18 cellular contexts compared by ENCODE assay signal in genomic region chr1:32983039-32983438, GRCh38. TPM values are rescaled to one million over a fixed set of nuclear protein-coding genes. Genes with fewer than 3 reads are reported as not detected.
A peak's percentile ranks its signal among the peaks of the same experiment; 100 is the strongest.
DNase-seq lines count a peak whose midpoint lies in the region; ATAC-seq and TF ChIP-seq lines count a peak whose summit lies in the region.
"Had no signal": no experiment of that assay in that cellular context is flagged by ENCODE, and none has a peak within 500 bp of the region (broad histone marks: within the 10 kb centered on the region; RNA-seq: fewer than 3 reads in every experiment).

No MANE protein-coding gene starts in this region.

- H3K4me3 Mint-ChIP-seq in stimulated activated naive CD8-positive, alpha-beta T cell treated with anti-CD3 and anti-CD28 coated beads, Interleukin-15, Interleukin-2, amounts not matched to agents 100 ng/mL and 50 ng/mL, for 24 hours = no peak overlapping the region
- no peak overlapping the region for H3K4me3 Mint-ChIP-seq in effector memory CD8-positive, alpha-beta T cell
- H3K4me3 Mint-ChIP-seq in stimulated activated naive B cell treated with anti-CD40 and anti-IgM and Interleukin-4, amounts not matched to agents 10 μg/mL and 1 μg/mL and 100 μg/mL, for 72 hours = no peak overlapping the region
- H3K4me3 Mint-ChIP-seq in WTC11 = no peak overlapping the region

- no peak for ATAC-seq in stimulated activated naive CD8-positive, alpha-beta T cell treated with anti-CD3 and anti-CD28 coated beads, Interleukin-15, Interleukin-2, amounts not matched to agents 100 U/mL and 50 U/mL, for 24 hours
- ATAC-seq in effector memory CD8-positive, alpha-beta T cell (replicated peaks) = no peak
- no peak for ATAC-seq in stimulated activated naive B cell treated with anti-CD40 and anti-IgM and Interleukin-4, amounts not matched to agents 10 μg/mL and 1 μg/mL and 100 μg/mL, for 72 hours (replicated peaks)
- ATAC-seq in WTC11 = no peak
- ATAC-seq: HCT116, SK-N-SH treated with all-trans-retinoic acid at 6 μM for 48 hours had no signal

- TF ChIP-seq CTCF in RWPE1 (conservative IDR thresholded peaks at IDR 0.05; ENCODE audit: low read depth) (no peak), WTC11 (IDR thresholded peaks at IDR 0.05) (no peak)

- H3K27ac ChIP-seq in RWPE1 = peak overlapping the region; percentile 27
- H3K27ac ChIP-seq: ovary, right atrium auricular region had no signal

- H3K4me1 Mint-ChIP-seq in stimulated activated naive CD8-positive, alpha-beta T cell treated with anti-CD3 and anti-CD28 coated beads, Interleukin-15, Interleukin-2, amounts not matched to agents 100 ng/mL and 50 ng/mL, for 24 hours (ENCODE audit: low read depth) = peaks cover 66% of the 10 kb centered on the region
- H3K4me1 Mint-ChIP-seq in effector memory CD8-positive, alpha-beta T cell (ENCODE audit: low read depth in 2 of 2) = peaks cover 19 to 22% of the 10 kb centered on the region in 2 donors
- peaks cover 53 to 77% of the 10 kb centered on the region in 2 donors for H3K4me1 Mint-ChIP-seq in stimulated activated naive B cell treated with anti-CD40 and anti-IgM and Interleukin-4, amounts not matched to agents 10 μg/mL and 1 μg/mL and 100 μg/mL, for 72 hours
- peaks cover 52% of the 10 kb centered on the region for H3K4me1 Mint-ChIP-seq in WTC11

- POLR2A ChIA-PET in RWPE1 (lab: Yijun Ruan, JAX; ENCODE audit: low non-redundant PET) (no interaction called here), WTC11 (lab: Charles Lee) (no interaction called here)

- H3K36me3 Mint-ChIP-seq in stimulated activated naive CD8-positive, alpha-beta T cell treated with anti-CD3 and anti-CD28 coated beads, Interleukin-15, Interleukin-2, amounts not matched to agents 100 ng/mL and 50 ng/mL, for 24 hours (ENCODE audit: low read depth) = no peaks in the 10 kb centered on the region
- H3K36me3 Mint-ChIP-seq in effector memory CD8-positive, alpha-beta T cell (ENCODE audit: insufficient read depth) = peaks cover 4% of the 10 kb centered on the region
- peaks cover 0 to 3% of the 10 kb centered on the region in 2 donors for H3K36me3 Mint-ChIP-seq in stimulated activated naive B cell treated with anti-CD40 and anti-IgM and Interleukin-4, amounts not matched to agents 10 μg/mL and 1 μg/mL and 100 μg/mL, for 72 hours
- no peaks in the 10 kb centered on the region for H3K36me3 Mint-ChIP-seq in WTC11

- intact Hi-C loops in head of caudate nucleus (cut with DNase I) = no loop called here

- CTCF ChIA-PET in RWPE1 (lab: Yijun Ruan, JAX) (interaction anchor here (0.7 kb wide), 1 partner anchor 463 kb away, joined by 3 read pairs; no protein-coding TSS in a partner anchor), WTC11 (lab: Charles Lee) (interaction anchor here (1.8 kb wide), 1 partner anchor 18 kb away, joined by 6 read pairs; no protein-coding TSS in a partner anchor)

- no peaks in the 10 kb centered on the region for H3K27me3 Mint-ChIP-seq in stimulated activated naive CD8-positive, alpha-beta T cell treated with anti-CD3 and anti-CD28 coated beads, Interleukin-15, Interleukin-2, amounts not matched to agents 100 ng/mL and 50 ng/mL, for 24 hours
- no peaks in the 10 kb centered on the region for H3K27me3 Mint-ChIP-seq in effector memory CD8-positive, alpha-beta T cell
- no peaks in the 10 kb centered on the region for H3K27me3 Mint-ChIP-seq in stimulated activated naive B cell treated with anti-CD40 and anti-IgM and Interleukin-4, amounts not matched to agents 10 μg/mL and 1 μg/mL and 100 μg/mL, for 72 hours
- H3K27me3 Mint-ChIP-seq in WTC11 (ENCODE audit: low read depth) = peaks cover 3% of the 10 kb centered on the region; the same call in 1 of the 2 replicates

- no peak for DNase-seq in stimulated activated naive CD8-positive, alpha-beta T cell treated with anti-CD3 and anti-CD28 coated beads, Interleukin-15, Interleukin-2, amounts not matched to agents 100 U/mL and 50 U/mL, for 24 hours
- DNase-seq in RWPE1 (ENCODE audit: low spot score) = no peak
- no peak for DNase-seq in effector memory CD8-positive, alpha-beta T cell
- DNase-seq in stimulated activated naive B cell treated with anti-CD40 and anti-IgM and Interleukin-4, amounts not matched to agents 10 μg/mL and 1 μg/mL and 100 μg/mL, for 72 hours = no peak
- no peak for DNase-seq in WTC11 (ENCODE audit: low spot score)
- no peak for DNase-seq in SKM-1 (lab: John Stamatoyannopoulos, UW; ENCODE audit: unreplicated experiment)
- DNase-seq in head of caudate nucleus = no peak
- DNase-seq: hippocampal formation; Kasumi-1; NCI-H1048; NCI-H2029 treated with DMSO at 0.1 percent for 48 hours; NCI-H446 treated with DMSO at 0.1 percent for 48 hours; ovary; stimulated activated CD4-positive, alpha-beta T cell treated with anti-CD3 and anti-CD28 coated beads, Interleukin-4, amount 100 ng/mL, for 4 hours had no signal

- peak overlapping the region; percentile 4 for H3K27ac Mint-ChIP-seq in stimulated activated naive CD8-positive, alpha-beta T cell treated with anti-CD3 and anti-CD28 coated beads, Interleukin-15, Interleukin-2, amounts not matched to agents 100 ng/mL and 50 ng/mL, for 24 hours
- peak overlapping the region; percentile 38 to 76 for H3K27ac Mint-ChIP-seq in effector memory CD8-positive, alpha-beta T cell
- H3K27ac Mint-ChIP-seq in stimulated activated naive B cell treated with anti-CD40 and anti-IgM and Interleukin-4, amounts not matched to agents 10 μg/mL and 1 μg/mL and 100 μg/mL, for 72 hours = peak overlapping the region; percentile 86
- no peak overlapping the region for H3K27ac Mint-ChIP-seq in WTC11

- H3K9me3 Mint-ChIP-seq in stimulated activated naive CD8-positive, alpha-beta T cell treated with anti-CD3 and anti-CD28 coated beads, Interleukin-15, Interleukin-2, amounts not matched to agents 100 ng/mL and 50 ng/mL, for 24 hours = peaks cover 4% of the 10 kb centered on the region
- H3K9me3 Mint-ChIP-seq in effector memory CD8-positive, alpha-beta T cell = no peaks in the 10 kb centered on the region
- H3K9me3 Mint-ChIP-seq in stimulated activated naive B cell treated with anti-CD40 and anti-IgM and Interleukin-4, amounts not matched to agents 10 μg/mL and 1 μg/mL and 100 μg/mL, for 72 hours = no peaks in the 10 kb centered on the region
- H3K9me3 Mint-ChIP-seq in WTC11 = no peaks in the 10 kb centered on the region

TF ChIP-seq in WTC11, 78 proteins besides CTCF, POLR2A, EP300 and RAD21 (continues in another document):
- TF ChIP-seq, protein P1, sequence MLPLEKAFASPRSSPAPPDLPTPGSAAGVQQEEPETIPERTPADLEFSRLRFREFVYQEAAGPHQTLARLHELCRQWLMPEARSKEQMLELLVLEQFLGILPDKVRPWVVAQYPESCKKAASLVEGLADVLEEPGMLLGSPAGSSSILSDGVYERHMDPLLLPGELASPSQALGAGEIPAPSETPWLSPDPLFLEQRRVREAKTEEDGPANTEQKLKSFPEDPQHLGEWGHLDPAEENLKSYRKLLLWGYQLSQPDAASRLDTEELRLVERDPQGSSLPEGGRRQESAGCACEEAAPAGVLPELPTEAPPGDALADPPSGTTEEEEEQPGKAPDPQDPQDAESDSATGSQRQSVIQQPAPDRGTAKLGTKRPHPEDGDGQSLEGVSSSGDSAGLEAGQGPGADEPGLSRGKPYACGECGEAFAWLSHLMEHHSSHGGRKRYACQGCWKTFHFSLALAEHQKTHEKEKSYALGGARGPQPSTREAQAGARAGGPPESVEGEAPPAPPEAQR (CRISPR knock-in tag; IDR thresholded peaks at IDR 0.05) = no peak
- TF ChIP-seq NFATC4 (CRISPR knock-in tag; IDR thresholded peaks at IDR 0.05) (no peak), FOXJ3 (CRISPR knock-in tag; IDR thresholded peaks at IDR 0.05; ENCODE audit: borderline replicate concordance) (no peak), ZNF219 (CRISPR knock-in tag; IDR thresholded peaks at IDR 0.05; ENCODE audit: borderline replicate concordance) (no peak), ZNF671 (CRISPR knock-in tag; IDR thresholded peaks at IDR 0.05) (no peak), ZBTB21 (CRISPR knock-in tag; IDR thresholded peaks at IDR 0.05; ENCODE audit: borderline replicate concordance) (no peak), CREB1 (CRISPR knock-in tag; IDR thresholded peaks at IDR 0.05) (no peak), ARID4B (CRISPR knock-in tag; IDR thresholded peaks at IDR 0.05; ENCODE audit: borderline replicate concordance) (no peak), SMAD3 (CRISPR knock-in tag; IDR thresholded peaks at IDR 0.05; ENCODE audit: borderline replicate concordance) (no peak), CBFB (CRISPR knock-in tag; IDR thresholded peaks at IDR 0.05; ENCODE audit: low read depth) (no peak), OVOL2 (CRISPR knock-in tag; IDR thresholded peaks at IDR 0.05; ENCODE audit: borderline replicate concordance) (no peak), TEAD1 (CRISPR knock-in tag; IDR thresholded peaks at IDR 0.05) (no peak)

RNA-seq across cellular contexts. Expression of gene RNF19B, which starts 18.4 kb away (rescaled TPM):
- total RNA-seq in WTC11 (2021) = 14.8 to 21.9 TPM (median 15.4 TPM) in 3 replicates

RNA-seq across cellular contexts. Expression of gene AK2, which starts 53.6 kb away (rescaled TPM):
- 124 to 132 TPM (median 130 TPM) in 3 replicates for total RNA-seq in WTC11 (2021)
